ENCODE assay signal across 8 cellular contexts in genomic region chrX:131783555-131784338, GRCh38.
DNase-seq lines count a peak whose midpoint lies in the region; ATAC-seq and TF ChIP-seq lines count a peak whose summit lies in the region.

No MANE protein-coding gene starts in this region.

- TF ChIP-seq POLR2A in erythroblast (IDR thresholded peaks at IDR 0.05; ENCODE audit: low read length) = no peak

- DNase-seq in NCI-H345 (lab: John Stamatoyannopoulos, UW) = peak; percentile 33
- DNase-seq in NCI-H345 treated with DMSO at 0.1 percent for 48 hours (lab: John Stamatoyannopoulos, UW; ENCODE audit: unreplicated experiment) = no peak
- peak; percentile 24 for DNase-seq in M059J (ENCODE audit: low read depth)
- peak; percentile 31 for DNase-seq in cerebellar cortex (ENCODE audit: low spot score)
- DNase-seq in stimulated activated CD8-positive, alpha-beta memory T cell treated with anti-CD3 and anti-CD28 coated beads, Interleukin-4, amount 100 ng/mL, for 24 hours (ENCODE audit: low read depth) = peak; percentile 38
- DNase-seq in HuH-7.5 (ENCODE audit: low spot score) = no peak
- DNase-seq in erythroblast (lab: John Stamatoyannopoulos, UW) = no peak
- DNase-seq in left lobe of liver (ENCODE audit: low spot score) = no peak

- no peak for ATAC-seq in left lobe of liver

Comparison
In these comparisons a context has a peak if more than half of its experiments do, and no peak if none do; other contexts are left out.
1. DNase-seq: peak in NCI-H345 (single experiment), M059J (single experiment), cerebellar cortex (single experiment) and stimulated activated CD8-positive, alpha-beta memory T cell treated with anti-CD3 and anti-CD28 coated beads, Interleukin-4, amount 100 ng/mL, for 24 hours (single experiment); none in NCI-H345 treated with DMSO at 0.1 percent for 48 hours (single experiment), HuH-7.5 (single experiment), erythroblast (0 of 2) and left lobe of liver (single experiment).